In genomic region chrX:19569930-19570329, GRCh38 we compare ENCODE assay signal across 21 cellular contexts. TPM values are rescaled to one million over a fixed set of nuclear protein-coding genes. Genes with fewer than 3 reads are reported as not detected.
DNase-seq lines count a peak whose midpoint lies in the region; ATAC-seq and TF ChIP-seq lines count a peak whose summit lies in the region.
"Had no signal": no experiment of that assay in that cellular context is flagged by ENCODE, and none has a peak within 500 bp of the region (broad histone marks: within the 10 kb centered on the region; RNA-seq: fewer than 3 reads in every experiment).

No MANE protein-coding gene starts in this region.

- H3K36me3 ChIP-seq in right atrium auricular region, result no peaks in the 10 kb centered on the region
- no peaks in the 10 kb centered on the region for H3K36me3 ChIP-seq in upper lobe of right lung
- H3K36me3 ChIP-seq: breast epithelium, stomach, transverse colon had no signal

- no peak for ATAC-seq in left ventricle myocardium superior
- ATAC-seq in activated CD8-positive, alpha-beta T cell treated with anti-CD3 and anti-CD28 coated beads for 36 hours, result no peak
- ATAC-seq in upper lobe of right lung, result peak; percentile 76
- no peak for ATAC-seq in HG03378 (IDR thresholded peaks at IDR 0.05; ENCODE audit: unreplicated experiment)
- ATAC-seq: PC-3 had no signal

- H3K27ac ChIP-seq in right atrium auricular region (peak overlapping the region; percentile 66 to 81), upper lobe of right lung (no peak overlapping the region)
- H3K27ac ChIP-seq: breast epithelium, epithelial cell of prostate, hepatocyte, SJCRH30, stomach, transverse colon had no signal

- H3K27me3 ChIP-seq in right atrium auricular region (no peaks in the 10 kb centered on the region), upper lobe of right lung (no peaks in the 10 kb centered on the region)
- H3K27me3 ChIP-seq: hepatocyte, SJCRH30, transverse colon had no signal

- CTCF ChIA-PET in activated CD8-positive, alpha-beta T cell treated with anti-CD3 and anti-CD28 coated beads for 36 hours (lab: Charles Lee), result interaction anchor here (1.0 kb wide), 1 partner anchor 13 kb away, joined by 3 read pairs; no protein-coding TSS in a partner anchor

- H3K27ac Mint-ChIP-seq in activated CD8-positive, alpha-beta T cell treated with anti-CD3 and anti-CD28 coated beads for 36 hours, result peak overlapping the region; percentile 75
- H3K27ac Mint-ChIP-seq in immature natural killer cell, result peak overlapping the region in 4 of 6 donors; percentile 5 to 54 (median 10)

- H3K9me3 Mint-ChIP-seq in activated CD8-positive, alpha-beta T cell treated with anti-CD3 and anti-CD28 coated beads for 36 hours, result no peaks in the 10 kb centered on the region
- no peaks in the 10 kb centered on the region for H3K9me3 Mint-ChIP-seq in immature natural killer cell

- DNase-seq in right atrium auricular region (ENCODE audit: low spot score) (no peak), left ventricle myocardium superior (no peak), immature natural killer cell (no peak), upper lobe of right lung (no peak), MV-4-11 (lab: John Stamatoyannopoulos, UW) (no peak)
- no peak for DNase-seq in activated CD8-positive, alpha-beta T cell treated with anti-CD3 and anti-CD28 coated beads for 36 hours
- DNase-seq: activated T-cell treated with anti-CD3 and anti-CD28 coated beads, Interleukin-2, amount 50 U/mL, for 48 hours; DND-41; Karpas-422; NCI-H1092; NCI-H2029; PC-3; SJCRH30; stomach; T-helper 1 cell; transverse colon had no signal

- no peak overlapping the region for H3K4me3 Mint-ChIP-seq in activated CD8-positive, alpha-beta T cell treated with anti-CD3 and anti-CD28 coated beads for 36 hours
- H3K4me3 Mint-ChIP-seq in immature natural killer cell, result no peak overlapping the region

- H3K36me3 Mint-ChIP-seq in activated CD8-positive, alpha-beta T cell treated with anti-CD3 and anti-CD28 coated beads for 36 hours (ENCODE audit: low read depth), result peaks cover 35% of the 10 kb centered on the region
- peaks cover 0 to 5% (median 0%) of the 10 kb centered on the region in 3 donors for H3K36me3 Mint-ChIP-seq in immature natural killer cell

- no peaks in the 10 kb centered on the region for H3K9me3 ChIP-seq in right atrium auricular region
- no peaks in the 10 kb centered on the region for H3K9me3 ChIP-seq in upper lobe of right lung
- H3K9me3 ChIP-seq: breast epithelium, SJCRH30, stomach, transverse colon had no signal

- POLR2A ChIA-PET in activated CD8-positive, alpha-beta T cell treated with anti-CD3 and anti-CD28 coated beads for 36 hours (lab: Charles Lee), result no interaction called here

- H3K4me3 ChIP-seq in right atrium auricular region, result no peak overlapping the region
- H3K4me3 ChIP-seq in upper lobe of right lung, result no peak overlapping the region
- H3K4me3 ChIP-seq: breast epithelium, hepatocyte, SJCRH30, stomach, transverse colon had no signal

- no peak for TF ChIP-seq CTCF in right atrium auricular region (IDR thresholded peaks at IDR 0.05)
- TF ChIP-seq CTCF in activated CD8-positive, alpha-beta T cell treated with anti-CD3 and anti-CD28 coated beads for 36 hours (IDR thresholded peaks at IDR 0.05), result no peak
- TF ChIP-seq CTCF in upper lobe of right lung (IDR thresholded peaks at IDR 0.05), result no peak

- peaks cover 48% of the 10 kb centered on the region for H3K4me1 Mint-ChIP-seq in activated CD8-positive, alpha-beta T cell treated with anti-CD3 and anti-CD28 coated beads for 36 hours (ENCODE audit: low read depth)
- H3K4me1 Mint-ChIP-seq in immature natural killer cell, result peaks cover 16 to 28% of the 10 kb centered on the region in 2 donors

- H3K4me1 ChIP-seq in right atrium auricular region (no peaks in the 10 kb centered on the region), upper lobe of right lung (no peaks in the 10 kb centered on the region)
- H3K4me1 ChIP-seq: breast epithelium, transverse colon had no signal

- H3K27me3 Mint-ChIP-seq in activated CD8-positive, alpha-beta T cell treated with anti-CD3 and anti-CD28 coated beads for 36 hours, result no peaks in the 10 kb centered on the region
- peaks cover 4 to 6% (median 6%) of the 10 kb centered on the region in 3 donors for H3K27me3 Mint-ChIP-seq in immature natural killer cell (ENCODE audit: low read depth in 3 of 3)

- intact Hi-C loops in left ventricle myocardium superior (cut with micrococcal nuclease), result no loop called here
- intact Hi-C loops in activated CD8-positive, alpha-beta T cell treated with anti-CD3 and anti-CD28 coated beads for 36 hours (cut with micrococcal nuclease), result no loop called here
- intact Hi-C loops in upper lobe of right lung (cut with DNase I), result no loop called here

RNA-seq across cellular contexts. Expression of gene MAP3K15, which starts 54.6 kb away (rescaled TPM):
- not detected for total RNA-seq in right atrium auricular region
- total RNA-seq in left ventricle myocardium superior, result not detected
- total RNA-seq in activated CD8-positive, alpha-beta T cell treated with anti-CD3 and anti-CD28 coated beads for 36 hours, result 1 to 10 TPM; 1.8 to 2.2 TPM
- polyA plus RNA-seq in immature natural killer cell, result not detected
- total RNA-seq in upper lobe of right lung, result 2.1 TPM
- total RNA-seq: breast epithelium, osteocyte had no signal
